ENCODE assay signal across 1 cellular context in the genomic region with DNA sequence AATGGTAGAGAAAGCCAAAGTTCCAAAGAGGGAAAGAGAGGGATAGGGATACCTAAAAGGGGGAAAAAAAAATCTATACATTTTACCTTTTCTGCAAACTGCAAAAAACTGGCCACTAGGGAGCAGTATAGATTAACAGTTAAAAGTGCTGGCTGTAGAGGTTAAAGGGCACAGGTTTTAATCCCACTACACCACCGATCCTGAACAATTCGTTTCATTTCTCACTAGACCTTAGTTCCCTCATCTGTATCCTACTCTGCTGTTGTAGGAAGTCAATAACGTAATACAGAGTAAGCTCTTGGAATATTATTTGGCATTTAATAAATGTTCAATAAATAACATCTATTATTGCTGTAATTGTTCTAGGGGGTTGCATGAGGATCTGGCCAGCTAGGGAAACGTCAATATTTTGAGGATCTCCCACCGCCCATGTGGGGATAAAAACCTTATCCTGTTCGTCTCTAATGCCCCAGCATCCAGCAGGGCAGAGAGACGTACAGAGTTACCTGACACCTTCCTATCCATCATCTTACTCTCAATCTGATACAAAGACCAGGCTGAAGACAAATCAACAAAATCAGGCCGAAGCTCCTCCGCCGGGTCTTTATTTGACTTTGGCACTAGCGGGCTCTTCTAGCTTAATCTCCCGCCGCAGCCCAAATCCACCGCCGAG.
TF ChIP-seq lines count a peak whose summit lies in the region.

No MANE protein-coding gene starts in this region.

TF ChIP-seq in WTC11, 78 proteins besides CTCF, POLR2A, EP300 and RAD21 (continued from another document):
- TF ChIP-seq, protein P1, sequence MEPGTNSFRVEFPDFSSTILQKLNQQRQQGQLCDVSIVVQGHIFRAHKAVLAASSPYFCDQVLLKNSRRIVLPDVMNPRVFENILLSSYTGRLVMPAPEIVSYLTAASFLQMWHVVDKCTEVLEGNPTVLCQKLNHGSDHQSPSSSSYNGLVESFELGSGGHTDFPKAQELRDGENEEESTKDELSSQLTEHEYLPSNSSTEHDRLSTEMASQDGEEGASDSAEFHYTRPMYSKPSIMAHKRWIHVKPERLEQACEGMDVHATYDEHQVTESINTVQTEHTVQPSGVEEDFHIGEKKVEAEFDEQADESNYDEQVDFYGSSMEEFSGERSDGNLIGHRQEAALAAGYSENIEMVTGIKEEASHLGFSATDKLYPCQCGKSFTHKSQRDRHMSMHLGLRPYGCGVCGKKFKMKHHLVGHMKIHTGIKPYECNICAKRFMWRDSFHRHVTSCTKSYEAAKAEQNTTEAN (CRISPR knock-in tag; IDR thresholded peaks at IDR 0.05) = no peak
- no peak for TF ChIP-seq JAZF1 (CRISPR knock-in tag; IDR thresholded peaks at IDR 0.05)
- no peak for TF ChIP-seq SMAD4 (CRISPR knock-in tag; IDR thresholded peaks at IDR 0.05)
- TF ChIP-seq ATF6 (CRISPR knock-in tag; IDR thresholded peaks at IDR 0.05) = no peak
